8 cellular contexts compared by ENCODE assay signal in the genomic region with DNA sequence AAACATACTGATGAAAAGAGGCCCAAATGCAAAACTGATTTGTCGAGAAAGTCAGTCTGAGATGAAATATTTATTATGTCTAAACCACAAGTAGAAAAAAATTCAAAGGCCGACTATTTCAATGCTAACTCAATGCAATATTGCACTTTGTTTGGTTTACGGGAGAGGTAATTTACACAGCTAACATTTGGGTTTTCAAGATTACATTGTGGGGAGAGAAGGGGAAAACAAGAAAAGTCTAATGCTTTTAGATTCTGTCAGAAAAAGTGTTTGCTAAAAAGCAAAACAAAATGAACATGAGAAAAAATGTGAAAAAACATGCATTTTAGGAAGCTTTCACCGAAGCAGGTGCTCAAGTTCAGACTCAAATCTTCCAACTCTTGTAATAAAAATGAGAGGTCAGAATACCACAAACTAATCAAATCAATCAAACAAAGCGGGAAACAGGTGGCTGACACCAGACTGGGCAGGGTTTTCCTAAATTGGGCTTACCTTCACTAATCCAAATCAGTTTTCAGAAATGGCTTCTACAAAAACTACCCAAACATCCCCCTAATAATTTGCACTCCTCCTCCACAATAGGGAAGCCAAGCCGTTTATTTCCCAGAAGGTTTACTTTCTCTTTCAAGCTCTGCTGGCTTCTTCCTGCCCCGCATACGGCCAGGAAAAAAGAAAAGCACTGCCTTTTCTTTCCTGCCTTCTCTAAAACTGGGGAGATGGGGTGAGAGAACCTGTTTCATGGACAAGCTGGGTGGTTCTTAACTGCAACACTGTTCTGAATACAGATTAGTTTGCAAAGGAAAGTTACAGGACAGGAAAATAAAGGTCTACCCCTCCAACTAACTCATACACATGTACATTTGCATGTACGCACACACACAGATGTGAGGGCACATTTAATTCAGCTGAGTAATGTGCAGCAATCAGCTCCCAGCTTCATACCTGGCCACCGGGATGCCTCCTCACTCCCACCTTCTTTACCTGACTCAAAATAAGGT. TPM values are rescaled to one million over a fixed set of nuclear protein-coding genes. Genes with fewer than 3 reads are reported as not detected.
DNase-seq lines count a peak whose midpoint lies in the region; ATAC-seq and TF ChIP-seq lines count a peak whose summit lies in the region.

No MANE protein-coding gene starts in this region.

- peak overlapping the region; percentile 67 for H3K4me2 ChIP-seq in BLaER1
- peak overlapping the region; percentile 86 for H3K4me2 ChIP-seq in KMS-11

- H3K36me3 ChIP-seq in BLaER1 (no peaks in the 10 kb centered on the region), KMS-11 (ENCODE audit: insufficient read depth) (no peaks in the 10 kb centered on the region), body of pancreas (replicated peaks in 1 of 2; ENCODE audit: insufficient read depth in 1 of 2, low read depth in 2 of 2) (no peaks in the 10 kb centered on the region), tibial artery (no peaks in the 10 kb centered on the region)

- WGBS in body of pancreas, 2 donors: 7% methylated on average over 10 of the region's 10 CpGs

- peaks cover 18% of the 10 kb centered on the region; the same call in 1 of the 2 replicates for H3K79me2 ChIP-seq in KMS-11 (ENCODE audit: insufficient read depth, low read depth)

- H3K9ac ChIP-seq in BLaER1: peak overlapping the region; percentile 64
- peak overlapping the region; percentile 51; the same call in 1 of the 2 replicates for H3K9ac ChIP-seq in KMS-11

- TF ChIP-seq POLR2A in body of pancreas (IDR thresholded peaks at IDR 0.05): no peak

- no peak for TF ChIP-seq CTCF in KMS-11 (conservative IDR thresholded peaks at IDR 0.05; ENCODE audit: low read depth, low read length)
- no peak for TF ChIP-seq CTCF in body of pancreas (IDR thresholded peaks at IDR 0.05)
- TF ChIP-seq CTCF in tibial artery (IDR thresholded peaks at IDR 0.05): no peak

- H3K4me1 ChIP-seq in BLaER1: peaks cover 44% of the 10 kb centered on the region
- H3K4me1 ChIP-seq in KMS-11 (ENCODE audit: low read depth, poor library complexity, severe bottlenecking): peaks cover 26% of the 10 kb centered on the region
- peaks cover 90% of the 10 kb centered on the region for H3K4me1 ChIP-seq in body of pancreas
- H3K4me1 ChIP-seq in tibial artery: peaks cover 0 to 98% (median 49%) of the 10 kb centered on the region in 4 donors

- peak overlapping the region; percentile 52 for H3K27ac ChIP-seq in BLaER1
- H3K27ac ChIP-seq in KMS-11: peak overlapping the region; percentile 61
- peak overlapping the region; percentile 51 to 83 (median 78) for H3K27ac ChIP-seq in body of pancreas
- peak overlapping the region; percentile 64 to 71 for H3K27ac ChIP-seq in tibial artery

- peak overlapping the region; percentile 27; the same call in 1 of the 2 replicates for H2AFZ ChIP-seq in KMS-11 (ENCODE audit: low read depth)

- peak overlapping the region; percentile 42 for H3K4me3 ChIP-seq in BLaER1
- H3K4me3 ChIP-seq in KMS-11 (IDR thresholded peaks at IDR 0.05; ENCODE audit: insufficient read depth, low read depth, low read length): no peak overlapping the region
- no peak overlapping the region for H3K4me3 ChIP-seq in body of pancreas
- H3K4me3 ChIP-seq in tibial artery: peak overlapping the region; percentile 31 to 33

- no peaks in the 10 kb centered on the region for H3K27me3 ChIP-seq in BLaER1
- H3K27me3 ChIP-seq in KMS-11 (ENCODE audit: insufficient read depth, low read depth): no peaks in the 10 kb centered on the region
- H3K27me3 ChIP-seq in body of pancreas: no peaks in the 10 kb centered on the region
- H3K27me3 ChIP-seq in tibial artery: no peaks in the 10 kb centered on the region

- ATAC-seq in body of pancreas (peak; percentile 62), left lobe of liver (peak; percentile 55), HG02840 (IDR thresholded peaks at IDR 0.05; ENCODE audit: low FRiP score, unreplicated experiment) (no peak)

- DNase-seq in body of pancreas (peak in 1 of 4 donors; percentile 34), left lobe of liver (ENCODE audit: low spot score) (no peak), tibial artery (no peak), HPDE6-E6E7 (ENCODE audit: extremely low spot score) (no peak), NCI-H748 treated with DMSO at 0.1 percent for 48 hours (lab: John Stamatoyannopoulos, UW) (no peak)

- peaks cover 21% of the 10 kb centered on the region; the same call in 1 of the 2 replicates for H4K20me1 ChIP-seq in BLaER1
- no peaks in the 10 kb centered on the region for H4K20me1 ChIP-seq in KMS-11 (ENCODE audit: insufficient read depth)

- H3K9me3 ChIP-seq in BLaER1: no peaks in the 10 kb centered on the region
- no peaks in the 10 kb centered on the region for H3K9me3 ChIP-seq in body of pancreas
- no peaks in the 10 kb centered on the region for H3K9me3 ChIP-seq in tibial artery

- intact Hi-C loops in body of pancreas (cut with DNase I): no loop called here
- intact Hi-C loops in tibial artery (cut with DNase I; ENCODE audit: low total_unique reads): no loop called here

RNA-seq across cellular contexts. Expression of a gene that starts 9.3 kb away (rescaled TPM):
- total RNA-seq in body of pancreas (10 to 100 TPM; 79.4 to 99.5 TPM), left lobe of liver (112 TPM)

RNA-seq across cellular contexts. Expression of a gene that starts 44.2 kb away (rescaled TPM):
- total RNA-seq in body of pancreas: 10 to 100 TPM; 63.3 to 75.8 TPM
- 12.3 TPM for total RNA-seq in left lobe of liver

Comparison
In these comparisons a context has a peak if more than half of its experiments do, and no peak if none do; other contexts are left out.
1. H3K4me3 ChIP-seq: peak in BLaER1 (single experiment) and tibial artery (2 of 2); none in KMS-11 (single experiment) and body of pancreas (0 of 2).
2. Peak in every context shown above with its lines, with median percentiles within 50 percentile points of each other: H3K27ac ChIP-seq.